ENCODE assay signal across 17 cellular contexts in the genomic region with DNA sequence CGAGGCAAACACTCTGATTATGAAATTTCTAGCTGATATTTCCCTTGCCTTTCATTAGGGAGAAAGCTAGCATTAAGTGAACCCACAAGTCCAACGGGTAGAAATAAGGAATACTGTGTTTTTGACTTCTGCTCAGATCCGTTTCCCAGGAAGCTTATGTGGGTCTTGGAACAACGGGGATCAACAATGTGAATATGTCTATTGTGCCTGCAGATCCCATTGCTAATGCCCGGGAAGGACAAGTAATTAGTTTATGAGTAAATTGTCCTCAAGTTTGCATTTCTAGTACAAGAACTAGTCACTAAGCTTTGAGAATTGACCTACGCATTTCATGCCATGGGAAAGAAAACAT.
DNase-seq lines count a peak whose midpoint lies in the region; ATAC-seq and TF ChIP-seq lines count a peak whose summit lies in the region.
"Had no signal": no experiment of that assay in that cellular context is flagged by ENCODE, and none has a peak within 500 bp of the region (broad histone marks: within the 10 kb centered on the region; RNA-seq: fewer than 3 reads in every experiment).

No MANE protein-coding gene starts in this region.

- peak overlapping the region; percentile 31 for H3K4me3 ChIP-seq in AG10803 (ENCODE audit: low read length)
- no peak overlapping the region for H3K4me3 ChIP-seq in HAP-1
- no peak overlapping the region for H3K4me3 ChIP-seq in upper lobe of left lung
- H3K4me3 ChIP-seq: psoas muscle had no signal

- H3K27ac ChIP-seq in upper lobe of left lung: no peak overlapping the region
- H3K27ac ChIP-seq: esophagus squamous epithelium, psoas muscle had no signal

- peaks cover 82% of the 10 kb centered on the region for H3K27me3 ChIP-seq in HAP-1 (ENCODE audit: low read depth)
- peaks cover 0 to 3% (median 0%) of the 10 kb centered on the region in 4 donors for H3K27me3 ChIP-seq in upper lobe of left lung

- H3K4me3 Mint-ChIP-seq in memory B cell: peak overlapping the region; percentile 55
- no peak overlapping the region for H3K4me3 Mint-ChIP-seq in activated T-helper 1 cell treated with anti-CD3 and anti-CD28 coated beads, Interleukin-12 subunit alpha, Interleukin-12 subunit beta, Interleukin-2, Interleukin-4 antibody, amounts not matched to agents 30 ng/mL and 10 ng/mL and 1 ng/mL, durations not matched to agents 14 hours and 24 hours and 36 hours
- H3K4me3 Mint-ChIP-seq: activated CD4-positive, alpha-beta memory T cell treated with anti-CD3 and anti-CD28 coated beads for 36 hours had no signal

- no peaks in the 10 kb centered on the region for H3K9me3 ChIP-seq in HAP-1
- H3K9me3 ChIP-seq in upper lobe of left lung: no peaks in the 10 kb centered on the region
- H3K9me3 ChIP-seq: esophagus squamous epithelium, psoas muscle had no signal

- peaks cover 28% of the 10 kb centered on the region for H3K4me1 Mint-ChIP-seq in memory B cell
- peaks cover 32% of the 10 kb centered on the region for H3K4me1 Mint-ChIP-seq in activated T-helper 1 cell treated with anti-CD3 and anti-CD28 coated beads, Interleukin-12 subunit alpha, Interleukin-12 subunit beta, Interleukin-2, Interleukin-4 antibody, amounts not matched to agents 30 ng/mL and 10 ng/mL and 1 ng/mL, durations not matched to agents 14 hours and 24 hours and 36 hours (ENCODE audit: low read depth)

- intact Hi-C loops in activated T-helper 1 cell treated with anti-CD3 and anti-CD28 coated beads, Interleukin-12 subunit alpha, Interleukin-12 subunit beta, Interleukin-2, Interleukin-4 antibody, amounts not matched to agents 30 ng/mL and 10 ng/mL and 1 ng/mL, durations not matched to agents 14 hours and 24 hours and 36 hours (cut with micrococcal nuclease): no loop called here

- no peak for TF ChIP-seq POLR2A in upper lobe of left lung (IDR thresholded peaks at IDR 0.05)

- no peaks in the 10 kb centered on the region for H3K36me3 ChIP-seq in HAP-1 (replicated peaks)
- H3K36me3 ChIP-seq in upper lobe of left lung: no peaks in the 10 kb centered on the region
- H3K36me3 ChIP-seq: esophagus squamous epithelium had no signal

- H3K27ac Mint-ChIP-seq in memory B cell: peak overlapping the region; percentile 28
- H3K27ac Mint-ChIP-seq in activated T-helper 1 cell treated with anti-CD3 and anti-CD28 coated beads, Interleukin-12 subunit alpha, Interleukin-12 subunit beta, Interleukin-2, Interleukin-4 antibody, amounts not matched to agents 30 ng/mL and 10 ng/mL and 1 ng/mL, durations not matched to agents 14 hours and 24 hours and 36 hours: no peak overlapping the region
- H3K27ac Mint-ChIP-seq: activated CD4-positive, alpha-beta memory T cell treated with anti-CD3 and anti-CD28 coated beads for 36 hours had no signal

- peak; percentile 12; the same call in 1 of the 3 replicates for ATAC-seq in SK-N-SH treated with all-trans-retinoic acid at 6 μM for 48 hours
- no peak for ATAC-seq in memory B cell (ENCODE audit: low read depth)
- no peak for ATAC-seq in upper lobe of left lung (ENCODE audit: low FRiP score in 2 of 2)
- ATAC-seq in HG03565 (IDR thresholded peaks at IDR 0.05; ENCODE audit: unreplicated experiment): no peak
- ATAC-seq: psoas muscle had no signal

- H3K9me3 Mint-ChIP-seq in memory B cell: peaks cover 3% of the 10 kb centered on the region
- no peaks in the 10 kb centered on the region for H3K9me3 Mint-ChIP-seq in activated T-helper 1 cell treated with anti-CD3 and anti-CD28 coated beads, Interleukin-12 subunit alpha, Interleukin-12 subunit beta, Interleukin-2, Interleukin-4 antibody, amounts not matched to agents 30 ng/mL and 10 ng/mL and 1 ng/mL, durations not matched to agents 14 hours and 24 hours and 36 hours

- in situ Hi-C loops in HAP-1 (cut with MboI; ENCODE audit: low sequenced_read_pairs): no loop called here

- WGBS in upper lobe of left lung, 2 donors: 72% methylated on average over 6 of the region's 6 CpGs

- no peak for TF ChIP-seq CTCF in AG10803 (conservative IDR thresholded peaks at IDR 0.05; ENCODE audit: low read length)
- TF ChIP-seq CTCF in upper lobe of left lung (IDR thresholded peaks at IDR 0.05): no peak

- TF ChIP-seq EP300 in upper lobe of left lung (IDR thresholded peaks at IDR 0.05): no peak

- DNase-seq in AG10803 (ENCODE audit: low read depth) (no peak), HAP-1 (ENCODE audit: low spot score in 2 of 2) (peak; percentile 53 to 83), memory B cell (ENCODE audit: low spot score in 2 of 2) (no peak), upper lobe of left lung (no peak), NCI-H187 (lab: John Stamatoyannopoulos, UW) (no peak)
- DNase-seq in activated T-helper 1 cell treated with anti-CD3 and anti-CD28 coated beads, Interleukin-12 subunit alpha, Interleukin-12 subunit beta, Interleukin-2, Interleukin-4 antibody, amounts not matched to agents 30 ng/mL and 10 ng/mL and 1 ng/mL, durations not matched to agents 14 hours and 24 hours and 36 hours (ENCODE audit: low spot score): no peak
- DNase-seq: C1 segment of cervical spinal cord; cerebellar nuclear complex; esophagus squamous epithelium; GF-D8; midbrain; stimulated activated CD4-positive, alpha-beta T cell treated with anti-CD3 and anti-CD28 coated beads, Interleukin-4, amount 100 ng/mL, for 4 hours had no signal

- H3K27me3 Mint-ChIP-seq in memory B cell: peaks cover 4% of the 10 kb centered on the region
- peaks cover 10% of the 10 kb centered on the region for H3K27me3 Mint-ChIP-seq in activated T-helper 1 cell treated with anti-CD3 and anti-CD28 coated beads, Interleukin-12 subunit alpha, Interleukin-12 subunit beta, Interleukin-2, Interleukin-4 antibody, amounts not matched to agents 30 ng/mL and 10 ng/mL and 1 ng/mL, durations not matched to agents 14 hours and 24 hours and 36 hours (ENCODE audit: insufficient read depth)
- H3K27me3 Mint-ChIP-seq: activated CD4-positive, alpha-beta memory T cell treated with anti-CD3 and anti-CD28 coated beads for 36 hours; stimulated activated naive CD8-positive, alpha-beta T cell treated with anti-CD3 and anti-CD28 coated beads, Interleukin-15, amount 100 ng/mL, for 72 hours had no signal

- H3K4me1 ChIP-seq in HAP-1 (peaks cover 16% of the 10 kb centered on the region), upper lobe of left lung (peaks cover 3 to 15% (median 12%) of the 10 kb centered on the region in 4 donors)
- H3K4me1 ChIP-seq: psoas muscle had no signal

- peaks cover 11% of the 10 kb centered on the region for H3K36me3 Mint-ChIP-seq in memory B cell
- H3K36me3 Mint-ChIP-seq in activated T-helper 1 cell treated with anti-CD3 and anti-CD28 coated beads, Interleukin-12 subunit alpha, Interleukin-12 subunit beta, Interleukin-2, Interleukin-4 antibody, amounts not matched to agents 30 ng/mL and 10 ng/mL and 1 ng/mL, durations not matched to agents 14 hours and 24 hours and 36 hours (ENCODE audit: low read depth): peaks cover 5% of the 10 kb centered on the region
- H3K36me3 Mint-ChIP-seq: activated CD4-positive, alpha-beta memory T cell treated with anti-CD3 and anti-CD28 coated beads for 36 hours had no signal

TF ChIP-seq in SK-N-SH treated with all-trans-retinoic acid at 6 μM for 48 hours, 23 proteins besides CTCF, POLR2A, EP300 and RAD21 (continues in another document):
- TF ChIP-seq TSHZ2 (CRISPR knock-in tag; IDR thresholded peaks at IDR 0.05) (no peak), ZFP30 (CRISPR knock-in tag; IDR thresholded peaks at IDR 0.05) (no peak), CREB5 (CRISPR knock-in tag; IDR thresholded peaks at IDR 0.05; ENCODE audit: low read depth) (no peak), ZC3H10 (CRISPR knock-in tag; IDR thresholded peaks at IDR 0.05) (no peak), PPARA (CRISPR knock-in tag; IDR thresholded peaks at IDR 0.05; ENCODE audit: borderline replicate concordance) (no peak), RARB (CRISPR knock-in tag; IDR thresholded peaks at IDR 0.05) (no peak), GLIS3 (CRISPR knock-in tag; IDR thresholded peaks at IDR 0.05) (no peak), ZNF70 (CRISPR knock-in tag; IDR thresholded peaks at IDR 0.05) (no peak), ESRRG (CRISPR knock-in tag; IDR thresholded peaks at IDR 0.05) (no peak)

Comparison
In these comparisons a context has a peak if more than half of its experiments do, and no peak if none do; other contexts are left out.
1. DNase-seq: peak in HAP-1 (2 of 2); none in AG10803 (single experiment), memory B cell (0 of 2), upper lobe of left lung (0 of 2), activated T-helper 1 cell treated with anti-CD3 and anti-CD28 coated beads, Interleukin-12 subunit alpha, Interleukin-12 subunit beta, Interleukin-2, Interleukin-4 antibody, amounts not matched to agents 30 ng/mL and 10 ng/mL and 1 ng/mL, durations not matched to agents 14 hours and 24 hours and 36 hours (single experiment) and NCI-H187 (0 of 2).